Comparison of ENCODE assay signal across 16 cellular contexts in genomic region chr7:2524808-2525140, GRCh38. TPM values are rescaled to one million over a fixed set of nuclear protein-coding genes. Genes with fewer than 3 reads are reported as not detected.
DNase-seq lines count a peak whose midpoint lies in the region; ATAC-seq and TF ChIP-seq lines count a peak whose summit lies in the region.
"Had no signal": no experiment of that assay in that cellular context is flagged by ENCODE, and none has a peak within 500 bp of the region (broad histone marks: within the 10 kb centered on the region; RNA-seq: fewer than 3 reads in every experiment).

No MANE protein-coding gene starts in this region.

- peaks cover 21% of the 10 kb centered on the region for H3K27me3 Mint-ChIP-seq in GM23338 (ENCODE audit: insufficient read depth, low read depth, poor library complexity)
- H3K27me3 Mint-ChIP-seq in progenitor cell of endocrine pancreas = peaks cover 19% of the 10 kb centered on the region
- H3K27me3 Mint-ChIP-seq: brain had no signal

- H3K27ac ChIP-seq in GM23338 (ENCODE audit: low read depth) (peak overlapping the region; percentile 79), hepatocyte (peak overlapping the region; percentile 89), smooth muscle cell (ENCODE audit: low read depth) (peak overlapping the region; percentile 84)

- H3K79me2 ChIP-seq in GM23338 (replicated peaks; ENCODE audit: insufficient read depth) (peaks cover 17% of the 10 kb centered on the region), hepatocyte (peaks cover 6% of the 10 kb centered on the region), smooth muscle cell (ENCODE audit: low read depth) (peaks cover 45% of the 10 kb centered on the region)

- peak overlapping the region; percentile 92 for H3K4me2 ChIP-seq in GM23338
- H3K4me2 ChIP-seq in hepatocyte = peak overlapping the region; percentile 49
- peak overlapping the region; percentile 93 for H3K4me2 ChIP-seq in smooth muscle cell

- H3K9me2 ChIP-seq in GM23338 (ENCODE audit: insufficient read depth) = no peaks in the 10 kb centered on the region
- no peaks in the 10 kb centered on the region for H3K9me2 ChIP-seq in hepatocyte (replicated peaks; ENCODE audit: insufficient read depth)

- H3K27ac Mint-ChIP-seq in GM23338 (no peak overlapping the region), progenitor cell of endocrine pancreas (no peak overlapping the region)
- H3K27ac Mint-ChIP-seq: activated T-helper 1 cell treated with anti-CD3 and anti-CD28 coated beads, Interleukin-12 subunit alpha, Interleukin-12 subunit beta, Interleukin-2, Interleukin-4 antibody, amounts not matched to agents 30 ng/mL and 10 ng/mL and 1 ng/mL, durations not matched to agents 14 hours and 24 hours and 36 hours had no signal

- H4K20me1 ChIP-seq in GM23338 (replicated peaks; ENCODE audit: insufficient read depth) = no peaks in the 10 kb centered on the region; the same call in 1 of the 2 replicates
- peaks cover 3% of the 10 kb centered on the region for H4K20me1 ChIP-seq in hepatocyte (ENCODE audit: insufficient read depth, poor library complexity, severe bottlenecking)
- peaks cover 93% of the 10 kb centered on the region for H4K20me1 ChIP-seq in smooth muscle cell (ENCODE audit: low read depth)

- H3K9me3 ChIP-seq in hepatocyte (ENCODE audit: low read depth) (no peaks in the 10 kb centered on the region), smooth muscle cell (replicated peaks; ENCODE audit: low read depth) (no peaks in the 10 kb centered on the region)

- H3K4me3 Mint-ChIP-seq in GM23338 (peak overlapping the region; percentile 14; the same call in 1 of the 3 replicates), progenitor cell of endocrine pancreas (ENCODE audit: low read depth) (no peak overlapping the region)
- H3K4me3 Mint-ChIP-seq: activated T-helper 1 cell treated with anti-CD3 and anti-CD28 coated beads, Interleukin-12 subunit alpha, Interleukin-12 subunit beta, Interleukin-2, Interleukin-4 antibody, amounts not matched to agents 30 ng/mL and 10 ng/mL and 1 ng/mL, durations not matched to agents 14 hours and 24 hours and 36 hours had no signal

- H3K36me3 ChIP-seq in GM23338 (ENCODE audit: insufficient read depth) (no peaks in the 10 kb centered on the region; the same call in 1 of the 2 replicates), hepatocyte (replicated peaks; ENCODE audit: insufficient read depth, low read depth) (no peaks in the 10 kb centered on the region), smooth muscle cell (ENCODE audit: low read depth) (no peaks in the 10 kb centered on the region)

- H3K4me3 ChIP-seq in GM23338 (peak overlapping the region; percentile 68), hepatocyte (no peak overlapping the region), smooth muscle cell (no peak overlapping the region)

- 74% methylated on average over 3 of the region's 15 CpGs for WGBS in hepatocyte (ENCODE audit: low lambda C conversion rate, missing lambda C conversion rate)
- 78% methylated on average over 13 of the region's 15 CpGs for whole genome bisulfite sequencing in smooth muscle cell (ENCODE audit: low lambda C conversion rate)

- peak; percentile 51 for ATAC-seq in GM23338
- ATAC-seq in stimulated activated naive CD8-positive, alpha-beta T cell treated with anti-CD3 and anti-CD28 coated beads, Interleukin-15, Interleukin-2, amounts not matched to agents 100 U/mL and 50 U/mL, for 24 hours = no peak

- peaks cover 16% of the 10 kb centered on the region; the same call in 1 of the 3 replicates for H3K36me3 Mint-ChIP-seq in GM23338 (ENCODE audit: low read depth)
- H3K36me3 Mint-ChIP-seq in progenitor cell of endocrine pancreas (ENCODE audit: insufficient read depth) = no peaks in the 10 kb centered on the region

- no peak overlapping the region for H3K9ac ChIP-seq in smooth muscle cell (ENCODE audit: low read depth)

- H3K27me3 ChIP-seq in GM23338 (ENCODE audit: insufficient read depth) (peaks cover 9% of the 10 kb centered on the region), hepatocyte (peaks cover 9% of the 10 kb centered on the region), smooth muscle cell (ENCODE audit: low read depth) (no peaks in the 10 kb centered on the region)

- DNase-seq in GM23338 (ENCODE audit: low spot score) (peak; percentile 97), NCI-H510A (lab: John Stamatoyannopoulos, UW) (peak; percentile 76), hepatocyte (ENCODE audit: low spot score) (no peak), smooth muscle cell (lab: John Stamatoyannopoulos, UW; ENCODE audit: unreplicated experiment) (no peak), NCI-H1436 (lab: John Stamatoyannopoulos, UW) (no peak), progenitor cell of endocrine pancreas (ENCODE audit: low spot score, unreplicated experiment) (no peak)
- DNase-seq in stimulated activated naive CD8-positive, alpha-beta T cell treated with anti-CD3 and anti-CD28 coated beads, Interleukin-15, Interleukin-2, amounts not matched to agents 100 U/mL and 50 U/mL, for 24 hours = no peak
- DNase-seq: activated CD4-positive, alpha-beta T cell treated with anti-CD3 and anti-CD28 coated beads for 4 hours; midbrain; NCI-H1048; NK-92 treated with Interleukin-12 subunit alpha and Interleukin-12 subunit beta, amount 100 ng/mL, for 24 hours had no signal

- 0 out of 2 replicates have a peak, but pooled peaks cover 6% of the 10 kb centered on the region for H3F3A ChIP-seq in GM23338 (replicated peaks; ENCODE audit: low read depth)
- H3F3A ChIP-seq in smooth muscle cell (ENCODE audit: low read depth) = peaks cover 36% of the 10 kb centered on the region

- H3K4me1 Mint-ChIP-seq in GM23338 (peaks cover 45% of the 10 kb centered on the region), progenitor cell of endocrine pancreas (ENCODE audit: low read depth) (peaks cover 22% of the 10 kb centered on the region)

- H3K9me3 Mint-ChIP-seq in GM23338 (no peaks in the 10 kb centered on the region), progenitor cell of endocrine pancreas (ENCODE audit: low read depth) (no peaks in the 10 kb centered on the region)
- H3K9me3 Mint-ChIP-seq: activated T-helper 1 cell treated with anti-CD3 and anti-CD28 coated beads, Interleukin-12 subunit alpha, Interleukin-12 subunit beta, Interleukin-2, Interleukin-4 antibody, amounts not matched to agents 30 ng/mL and 10 ng/mL and 1 ng/mL, durations not matched to agents 14 hours and 24 hours and 36 hours; brain had no signal

- H2AFZ ChIP-seq in GM23338 (no peak overlapping the region), hepatocyte (no peak overlapping the region), smooth muscle cell (ENCODE audit: low read depth) (no peak overlapping the region)

- no peak for TF ChIP-seq CTCF in GM23338 (conservative IDR thresholded peaks at IDR 0.05; ENCODE audit: low read depth in 2 of 2)
- no peak for TF ChIP-seq CTCF in hepatocyte (IDR thresholded peaks at IDR 0.05; ENCODE audit: poor library complexity)
- TF ChIP-seq CTCF in smooth muscle cell (IDR thresholded peaks at IDR 0.05; ENCODE audit: borderline replicate concordance, insufficient read depth, poor library complexity, severe bottlenecking) = no peak
- TF ChIP-seq CTCF in progenitor cell of endocrine pancreas (IDR thresholded peaks at IDR 0.05; ENCODE audit: unreplicated experiment) = no peak

- H3K4me1 ChIP-seq in GM23338 (ENCODE audit: insufficient read depth) = peaks cover 49% of the 10 kb centered on the region
- peaks cover 52% of the 10 kb centered on the region for H3K4me1 ChIP-seq in hepatocyte (ENCODE audit: insufficient read depth)
- H3K4me1 ChIP-seq in smooth muscle cell (ENCODE audit: low read depth) = peaks cover 58% of the 10 kb centered on the region

TF ChIP-seq in GM23338, 12 proteins besides CTCF, POLR2A, EP300 and RAD21:
- TF ChIP-seq EZH2phosphoT487 (IDR thresholded peaks at IDR 0.05; ENCODE audit: unreplicated experiment) (no peak), JUNB (IDR thresholded peaks at IDR 0.05; ENCODE audit: unreplicated experiment) (no peak)

RNA-seq across cellular contexts. Expression of gene LFNG, which starts 5.2 kb away (rescaled TPM):
- total RNA-seq in GM23338 (2014; rRNA removed; shearing (Covaris generic)) = 24.5 and 35.4 TPM in 2 replicates
- polyA plus RNA-seq in GM23338 (2016; fragmentation: Nextera tagmentation; extraction: Ambion mirVana) = 1.7 and 3.2 TPM in 2 replicates
- total RNA-seq in hepatocyte = 4.5 and 7.5 TPM in 2 replicates
- polyA plus RNA-seq in hepatocyte = 1.2 and 1.6 TPM in 2 replicates
- total RNA-seq in smooth muscle cell = 9.8 and 19.5 TPM in 2 replicates
- polyA plus RNA-seq in smooth muscle cell = 6.0 and 7.9 TPM in 2 replicates
- total RNA-seq in progenitor cell of endocrine pancreas = 9.7 and 10.6 TPM in 2 replicates

RNA-seq across cellular contexts. Expression of gene BRAT1, which starts 30.6 kb away (rescaled TPM):
- total RNA-seq in GM23338 (2014; rRNA removed; shearing (Covaris generic)) = 65.6 and 76.8 TPM in 2 replicates
- 29.8 and 32.5 TPM in 2 replicates for polyA plus RNA-seq in GM23338 (2016; fragmentation: Nextera tagmentation; extraction: Ambion mirVana)
- total RNA-seq in hepatocyte = 15.7 and 19.2 TPM in 2 replicates
- 37.8 and 45.0 TPM in 2 replicates for polyA plus RNA-seq in hepatocyte
- 11.2 and 16.8 TPM in 2 replicates for total RNA-seq in smooth muscle cell
- polyA plus RNA-seq in smooth muscle cell = 32.4 and 43.6 TPM in 2 replicates
- total RNA-seq in progenitor cell of endocrine pancreas = 43.1 and 43.7 TPM in 2 replicates

RNA-seq across cellular contexts. Expression of gene IQCE, which starts 34.0 kb away (rescaled TPM):
- total RNA-seq in GM23338 (2014; rRNA removed; shearing (Covaris generic)) = 5.0 and 6.5 TPM in 2 replicates
- polyA plus RNA-seq in GM23338 (2016; fragmentation: Nextera tagmentation; extraction: Ambion mirVana) (5.9 and 7.7 TPM in 2 replicates), hepatocyte (10.0 and 11.8 TPM in 2 replicates), smooth muscle cell (5.8 and 16.3 TPM in 2 replicates)
- total RNA-seq in hepatocyte (8.2 and 13.3 TPM in 2 replicates), smooth muscle cell (12.7 and 15.0 TPM in 2 replicates), progenitor cell of endocrine pancreas (32.5 and 33.5 TPM in 2 replicates)

RNA-seq across cellular contexts. Expression of gene GRIFIN, which starts 48.6 kb away (rescaled TPM):
- total RNA-seq in GM23338 (2014; rRNA removed; shearing (Covaris generic)) = not detected in 2 replicates
- polyA plus RNA-seq in GM23338 (2016; fragmentation: Nextera tagmentation; extraction: Ambion mirVana) (not detected in 2 replicates), hepatocyte (not detected in 2 replicates), smooth muscle cell (not detected in 2 replicates)
- total RNA-seq in hepatocyte (not detected in 2 replicates), smooth muscle cell (not detected in 2 replicates), progenitor cell of endocrine pancreas (not detected in 2 replicates)
- total RNA-seq: activated T-helper 1 cell treated with anti-CD3 and anti-CD28 coated beads, Interleukin-12 subunit alpha, Interleukin-12 subunit beta, Interleukin-2, Interleukin-4 antibody, amounts not matched to agents 30 ng/mL and 10 ng/mL and 1 ng/mL, durations not matched to agents 14 hours and 24 hours and 36 hours; endothelial cell of umbilical vein; HT1080; temporal lobe had no signal
- polyA plus RNA-seq: endothelial cell of umbilical vein had no signal

Comparison
In these comparisons a context has a peak if more than half of its experiments do, and no peak if none do; other contexts are left out.
1. DNase-seq: peak in GM23338 (single experiment) and NCI-H510A (single experiment); none in hepatocyte (single experiment), smooth muscle cell (single experiment), NCI-H1436 (single experiment), stimulated activated naive CD8-positive, alpha-beta T cell treated with anti-CD3 and anti-CD28 coated beads, Interleukin-15, Interleukin-2, amounts not matched to agents 100 U/mL and 50 U/mL, for 24 hours (single experiment) and progenitor cell of endocrine pancreas (single experiment).
2. Peak in every context shown above with its lines, with median percentiles within 50 percentile points of each other: H3K27ac ChIP-seq and H3K4me2 ChIP-seq.